ENCODE assay signal across 1 cellular context in the genomic region with DNA sequence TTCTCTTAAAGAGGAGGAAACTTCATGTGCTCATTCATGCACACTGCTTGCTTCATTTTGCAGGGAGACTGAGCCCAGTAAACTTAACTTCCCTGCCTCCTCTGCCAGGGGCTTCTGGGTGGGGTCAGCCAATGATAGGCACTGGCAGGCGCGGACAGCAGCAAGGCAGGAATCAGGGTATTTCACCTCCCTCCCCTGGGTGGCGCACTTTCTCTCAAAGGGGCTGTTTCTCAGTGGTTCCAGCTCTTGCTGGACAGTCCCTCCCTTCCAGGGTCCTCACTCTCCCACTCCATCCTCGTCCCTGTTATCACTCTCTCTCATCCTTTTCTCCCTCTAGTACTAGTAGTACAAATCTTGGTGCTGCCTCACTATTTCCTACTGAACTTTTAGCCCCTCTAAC.
TF ChIP-seq lines count a peak whose summit lies in the region.

No MANE protein-coding gene starts in this region.

TF ChIP-seq in WTC11, 78 proteins besides CTCF, POLR2A, EP300 and RAD21 (continued from another document):
- TF ChIP-seq, protein P1, sequence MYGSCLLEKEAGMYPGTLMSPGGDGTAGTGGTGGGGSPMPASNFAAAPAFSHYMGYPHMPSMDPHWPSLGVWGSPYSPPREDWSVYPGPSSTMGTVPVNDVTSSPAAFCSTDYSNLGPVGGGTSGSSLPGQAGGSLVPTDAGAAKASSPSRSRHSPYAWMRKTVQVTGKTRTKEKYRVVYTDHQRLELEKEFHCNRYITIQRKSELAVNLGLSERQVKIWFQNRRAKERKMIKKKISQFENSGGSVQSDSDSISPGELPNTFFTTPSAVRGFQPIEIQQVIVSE (CRISPR knock-in tag; IDR thresholded peaks at IDR 0.05; ENCODE audit: borderline replicate concordance): no peak
- TF ChIP-seq RORB (CRISPR knock-in tag; IDR thresholded peaks at IDR 0.05) (no peak), ZNF263 (CRISPR knock-in tag; IDR thresholded peaks at IDR 0.05; ENCODE audit: low read depth) (no peak), SMAD3 (CRISPR knock-in tag; IDR thresholded peaks at IDR 0.05; ENCODE audit: borderline replicate concordance) (no peak), IRF2 (CRISPR knock-in tag; IDR thresholded peaks at IDR 0.05; ENCODE audit: borderline replicate concordance, low read depth) (no peak), ZBTB21 (CRISPR knock-in tag; IDR thresholded peaks at IDR 0.05; ENCODE audit: borderline replicate concordance) (no peak)
- TF ChIP-seq, protein P2, sequence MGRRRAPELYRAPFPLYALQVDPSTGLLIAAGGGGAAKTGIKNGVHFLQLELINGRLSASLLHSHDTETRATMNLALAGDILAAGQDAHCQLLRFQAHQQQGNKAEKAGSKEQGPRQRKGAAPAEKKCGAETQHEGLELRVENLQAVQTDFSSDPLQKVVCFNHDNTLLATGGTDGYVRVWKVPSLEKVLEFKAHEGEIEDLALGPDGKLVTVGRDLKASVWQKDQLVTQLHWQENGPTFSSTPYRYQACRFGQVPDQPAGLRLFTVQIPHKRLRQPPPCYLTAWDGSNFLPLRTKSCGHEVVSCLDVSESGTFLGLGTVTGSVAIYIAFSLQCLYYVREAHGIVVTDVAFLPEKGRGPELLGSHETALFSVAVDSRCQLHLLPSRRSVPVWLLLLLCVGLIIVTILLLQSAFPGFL (CRISPR knock-in tag; IDR thresholded peaks at IDR 0.05; ENCODE audit: borderline replicate concordance): no peak
- TF ChIP-seq, protein P3, sequence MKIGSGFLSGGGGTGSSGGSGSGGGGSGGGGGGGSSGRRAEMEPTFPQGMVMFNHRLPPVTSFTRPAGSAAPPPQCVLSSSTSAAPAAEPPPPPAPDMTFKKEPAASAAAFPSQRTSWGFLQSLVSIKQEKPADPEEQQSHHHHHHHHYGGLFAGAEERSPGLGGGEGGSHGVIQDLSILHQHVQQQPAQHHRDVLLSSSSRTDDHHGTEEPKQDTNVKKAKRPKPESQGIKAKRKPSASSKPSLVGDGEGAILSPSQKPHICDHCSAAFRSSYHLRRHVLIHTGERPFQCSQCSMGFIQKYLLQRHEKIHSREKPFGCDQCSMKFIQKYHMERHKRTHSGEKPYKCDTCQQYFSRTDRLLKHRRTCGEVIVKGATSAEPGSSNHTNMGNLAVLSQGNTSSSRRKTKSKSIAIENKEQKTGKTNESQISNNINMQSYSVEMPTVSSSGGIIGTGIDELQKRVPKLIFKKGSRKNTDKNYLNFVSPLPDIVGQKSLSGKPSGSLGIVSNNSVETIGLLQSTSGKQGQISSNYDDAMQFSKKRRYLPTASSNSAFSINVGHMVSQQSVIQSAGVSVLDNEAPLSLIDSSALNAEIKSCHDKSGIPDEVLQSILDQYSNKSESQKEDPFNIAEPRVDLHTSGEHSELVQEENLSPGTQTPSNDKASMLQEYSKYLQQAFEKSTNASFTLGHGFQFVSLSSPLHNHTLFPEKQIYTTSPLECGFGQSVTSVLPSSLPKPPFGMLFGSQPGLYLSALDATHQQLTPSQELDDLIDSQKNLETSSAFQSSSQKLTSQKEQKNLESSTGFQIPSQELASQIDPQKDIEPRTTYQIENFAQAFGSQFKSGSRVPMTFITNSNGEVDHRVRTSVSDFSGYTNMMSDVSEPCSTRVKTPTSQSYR (CRISPR knock-in tag; IDR thresholded peaks at IDR 0.05): no peak
- TF ChIP-seq, protein P4, sequence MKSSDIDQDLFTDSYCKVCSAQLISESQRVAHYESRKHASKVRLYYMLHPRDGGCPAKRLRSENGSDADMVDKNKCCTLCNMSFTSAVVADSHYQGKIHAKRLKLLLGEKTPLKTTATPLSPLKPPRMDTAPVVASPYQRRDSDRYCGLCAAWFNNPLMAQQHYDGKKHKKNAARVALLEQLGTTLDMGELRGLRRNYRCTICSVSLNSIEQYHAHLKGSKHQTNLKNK (CRISPR knock-in tag; IDR thresholded peaks at IDR 0.05): no peak
